In the genomic region with DNA sequence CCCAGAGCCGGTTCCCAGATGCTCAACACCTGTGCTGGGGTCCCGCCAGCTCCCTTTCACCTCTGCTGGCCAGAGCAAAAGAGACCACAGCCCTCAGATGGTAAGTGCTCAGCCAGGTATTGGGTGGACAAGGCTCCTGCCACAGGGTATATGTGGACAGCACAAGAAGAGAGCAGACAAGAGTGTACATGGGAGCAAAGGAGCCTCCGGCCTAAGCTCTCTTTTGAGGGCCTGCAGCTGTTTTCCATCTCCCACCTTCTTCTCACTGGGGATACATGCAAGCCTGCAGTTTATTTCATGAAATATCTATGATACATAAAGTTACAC, we compare ENCODE assay signal across 25 cellular contexts. TPM values are rescaled to one million over a fixed set of nuclear protein-coding genes. Genes with fewer than 3 reads are reported as not detected.
"Had no signal": no experiment of that assay in that cellular context is flagged by ENCODE, and none has a peak within 500 bp of the region (broad histone marks: within the 10 kb centered on the region; RNA-seq: fewer than 3 reads in every experiment).

No MANE protein-coding gene starts in this region.

- H3K9me3 ChIP-seq: gastrocnemius medialis, pancreas, testis, upper lobe of left lung had no signal

- H3K4me3 ChIP-seq: cardiac muscle cell, gastrocnemius medialis, lung, pancreas, testis, upper lobe of left lung had no signal

- H3K4me3 Mint-ChIP-seq: activated CD4-positive, alpha-beta memory T cell treated with anti-CD3 and anti-CD28 coated beads, Interleukin-2, amount 10 ng/mL, durations not matched to agents 7 days and 5 days; activated CD8-positive, alpha-beta memory T cell treated with anti-CD3 and anti-CD28 coated beads, Interleukin-2, amount 10 ng/mL, durations not matched to agents 7 days and 5 days; activated naive CD4-positive, alpha-beta T cell treated with anti-CD3 and anti-CD28 coated beads, Interleukin-2, amount 10 ng/mL, durations not matched to agents 7 days and 5 days; activated naive CD8-positive, alpha-beta T cell treated with anti-CD3 and anti-CD28 coated beads, Interleukin-2, amount 50 U/mL, for 24 hours; natural killer cell treated with Interleukin-12 subunit alpha and Interleukin-12 subunit beta and Interleukin-15 and Interleukin-18, amount 100 ng/mL, for 72 hours; stimulated activated memory B cell treated with anti-CD40 and anti-IgM and Interleukin-4, amounts not matched to agents 10 μg/mL and 1 μg/mL and 100 μg/mL, for 72 hours; T-helper 1 cell treated with Interleukin-12 subunit alpha and Interleukin-12 subunit beta and Interleukin-4 antibody, amounts not matched to agents 30 μg/mL and 1 μg/mL, for 36 hours had no signal

- H3K9me3 Mint-ChIP-seq: activated CD4-positive, alpha-beta memory T cell treated with anti-CD3 and anti-CD28 coated beads, Interleukin-2, amount 10 ng/mL, durations not matched to agents 7 days and 5 days; activated naive CD4-positive, alpha-beta T cell treated with anti-CD3 and anti-CD28 coated beads, Interleukin-2, amount 10 ng/mL, durations not matched to agents 7 days and 5 days; activated naive CD8-positive, alpha-beta T cell treated with anti-CD3 and anti-CD28 coated beads, Interleukin-2, amount 50 U/mL, for 24 hours; natural killer cell treated with Interleukin-12 subunit alpha and Interleukin-12 subunit beta and Interleukin-15 and Interleukin-18, amount 100 ng/mL, for 72 hours; stimulated activated memory B cell treated with anti-CD40 and anti-IgM and Interleukin-4, amounts not matched to agents 10 μg/mL and 1 μg/mL and 100 μg/mL, for 72 hours; T-helper 1 cell treated with Interleukin-12 subunit alpha and Interleukin-12 subunit beta and Interleukin-4 antibody, amounts not matched to agents 30 μg/mL and 1 μg/mL, for 36 hours had no signal

- H3K27me3 ChIP-seq: cardiac muscle cell, gastrocnemius medialis, pancreas, testis, upper lobe of left lung had no signal

- H3K27me3 Mint-ChIP-seq: activated naive CD8-positive, alpha-beta T cell treated with anti-CD3 and anti-CD28 coated beads, Interleukin-2, amount 50 U/mL, for 24 hours had no signal

- H3K27ac ChIP-seq: cardiac muscle cell, testis, upper lobe of left lung had no signal

- H3K36me3 ChIP-seq: cardiac muscle cell had no signal

- H3K4me1 ChIP-seq: gastrocnemius medialis had no signal

- H3K36me3 Mint-ChIP-seq: activated CD8-positive, alpha-beta memory T cell treated with anti-CD3 and anti-CD28 coated beads, Interleukin-2, amount 10 ng/mL, durations not matched to agents 7 days and 5 days; natural killer cell treated with Interleukin-12 subunit alpha and Interleukin-12 subunit beta and Interleukin-15 and Interleukin-18, amount 100 ng/mL, for 72 hours; stimulated activated memory B cell treated with anti-CD40 and anti-IgM and Interleukin-4, amounts not matched to agents 10 μg/mL and 1 μg/mL and 100 μg/mL, for 72 hours had no signal

- DNase-seq: activated CD4-positive, alpha-beta memory T cell treated with anti-CD3 and anti-CD28 coated beads, Interleukin-2, amount 10 ng/mL, durations not matched to agents 7 days and 5 days; activated CD4-positive, alpha-beta T cell treated with anti-CD3 and anti-CD28 coated beads for 48 hours; activated CD8-positive, alpha-beta memory T cell treated with anti-CD3 and anti-CD28 coated beads, Interleukin-2, amount 10 ng/mL, durations not matched to agents 7 days and 5 days; activated effector memory CD4-positive, alpha-beta T cell treated with anti-CD3 and anti-CD28 coated beads, Interleukin-2, amount 50 U/mL, for 16 hours; activated naive CD4-positive, alpha-beta T cell treated with anti-CD3 and anti-CD28 coated beads, Interleukin-2, amount 10 ng/mL, durations not matched to agents 7 days and 5 days; activated naive CD8-positive, alpha-beta T cell treated with anti-CD3 and anti-CD28 coated beads, Interleukin-2, amount 50 U/mL, for 24 hours; activated T-cell treated with anti-CD3 and anti-CD28 coated beads for 4 hours; dermis blood vessel endothelial cell; effector memory CD4-positive, alpha-beta T cell; gastrocnemius medialis; hypothalamus; right cardiac atrium; stimulated activated CD4-positive, alpha-beta T cell treated with anti-CD3 and anti-CD28 coated beads, Interleukin-2, amount 100 ng/mL, for 24 hours; testis; upper lobe of left lung had no signal

- H3K27ac Mint-ChIP-seq: activated CD4-positive, alpha-beta memory T cell treated with anti-CD3 and anti-CD28 coated beads, Interleukin-2, amount 10 ng/mL, durations not matched to agents 7 days and 5 days; activated CD8-positive, alpha-beta memory T cell treated with anti-CD3 and anti-CD28 coated beads, Interleukin-2, amount 10 ng/mL, durations not matched to agents 7 days and 5 days; activated naive CD4-positive, alpha-beta T cell treated with anti-CD3 and anti-CD28 coated beads, Interleukin-2, amount 10 ng/mL, durations not matched to agents 7 days and 5 days; activated naive CD8-positive, alpha-beta T cell treated with anti-CD3 and anti-CD28 coated beads, Interleukin-2, amount 50 U/mL, for 24 hours; natural killer cell treated with Interleukin-12 subunit alpha and Interleukin-12 subunit beta and Interleukin-15 and Interleukin-18, amount 100 ng/mL, for 72 hours; stimulated activated memory B cell treated with anti-CD40 and anti-IgM and Interleukin-4, amounts not matched to agents 10 μg/mL and 1 μg/mL and 100 μg/mL, for 72 hours; T-helper 1 cell treated with Interleukin-12 subunit alpha and Interleukin-12 subunit beta and Interleukin-4 antibody, amounts not matched to agents 30 μg/mL and 1 μg/mL, for 36 hours had no signal

RNA-seq across cellular contexts. Expression of a gene that starts 50.3 kb away (rescaled TPM):
- total RNA-seq: activated CD4-positive, alpha-beta memory T cell treated with anti-CD3 and anti-CD28 coated beads, Interleukin-2, amount 10 ng/mL, durations not matched to agents 7 days and 5 days; activated CD8-positive, alpha-beta memory T cell treated with anti-CD3 and anti-CD28 coated beads, Interleukin-2, amount 10 ng/mL, durations not matched to agents 7 days and 5 days; cardiac muscle cell; endothelial cell of umbilical vein; esophagus mucosa; natural killer cell treated with Interleukin-12 subunit alpha and Interleukin-12 subunit beta and Interleukin-15 and Interleukin-18, amount 100 ng/mL, for 72 hours; pulmonary artery endothelial cell; SK-MEL-5 had no signal
- polyA plus RNA-seq: cardiac muscle cell, endothelial cell of umbilical vein had no signal
